Comparison of ENCODE assay signal across 13 cellular contexts in the genomic region with DNA sequence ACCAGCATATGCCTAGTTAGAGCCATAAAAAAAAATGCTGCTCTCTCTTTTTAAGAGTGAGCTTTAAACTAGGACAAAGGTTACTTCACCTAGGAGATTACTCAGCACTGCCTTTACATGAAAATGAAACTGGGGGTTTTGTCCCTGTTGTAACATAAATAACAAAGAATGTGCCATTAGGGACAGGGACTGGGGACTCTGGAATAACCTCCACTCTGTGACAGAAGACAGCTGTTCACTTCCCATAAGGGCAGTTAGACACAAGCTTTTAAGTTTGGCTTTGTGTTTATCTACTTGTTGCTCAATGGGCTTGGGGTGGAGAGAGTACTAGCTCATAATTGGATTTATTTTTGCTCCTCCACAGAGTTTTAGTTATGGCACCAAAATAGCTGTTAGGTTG. TPM values are rescaled to one million over a fixed set of nuclear protein-coding genes. Genes with fewer than 3 reads are reported as not detected.
DNase-seq lines count a peak whose midpoint lies in the region; ATAC-seq, FAIRE-seq and TF ChIP-seq lines count a peak whose summit lies in the region.
"Had no signal": no experiment of that assay in that cellular context is flagged by ENCODE, and none has a peak within 500 bp of the region (broad histone marks: within the 10 kb centered on the region; RNA-seq: fewer than 3 reads in every experiment).

No MANE protein-coding gene starts in this region.

- ATAC-seq in GM18870 (IDR thresholded peaks at IDR 0.05; ENCODE audit: unreplicated experiment) (peak; percentile 36), mucosa of descending colon (peak; percentile 84), GM18909 (IDR thresholded peaks at IDR 0.05; ENCODE audit: poor library complexity, unreplicated experiment) (no peak)
- no peak for ATAC-seq in activated CD4-positive, CD25-positive, alpha-beta regulatory T cell treated with anti-CD3 and anti-CD28 coated beads, Interleukin-2, amount 50 U/mL, for 24 hours

- no peak overlapping the region for H3K27ac ChIP-seq in HUES6 (ENCODE audit: low read depth, low read length)
- H3K27ac ChIP-seq: thoracic aorta, WERI-Rb-1 had no signal

- H3K27me3 ChIP-seq in HUES6 (ENCODE audit: control insufficient read depth, insufficient read depth, low read length) (no peaks in the 10 kb centered on the region), bronchial epithelial cell (ENCODE audit: control insufficient read depth, insufficient read depth, low read length) (no peaks in the 10 kb centered on the region)

- no peak for TF ChIP-seq CTCF in bronchial epithelial cell (IDR thresholded peaks at IDR 0.05; ENCODE audit: insufficient read depth, low read length, severe bottlenecking)
- no peak for TF ChIP-seq CTCF in mucosa of descending colon (IDR thresholded peaks at IDR 0.05)

- H3K4me1 ChIP-seq in HUES6 (ENCODE audit: control insufficient read depth, insufficient read depth, low read length): peaks cover 23% of the 10 kb centered on the region
- peaks cover 7% of the 10 kb centered on the region for H3K4me1 ChIP-seq in mucosa of descending colon (ENCODE audit: low read depth)

- no peaks in the 10 kb centered on the region for H3K36me3 ChIP-seq in HUES6 (ENCODE audit: control insufficient read depth, insufficient read depth, low read length)
- no peaks in the 10 kb centered on the region for H3K36me3 ChIP-seq in bronchial epithelial cell (ENCODE audit: control insufficient read depth, insufficient read depth, low read length)
- H3K36me3 ChIP-seq in mucosa of descending colon (ENCODE audit: low read depth): no peaks in the 10 kb centered on the region
- H3K36me3 ChIP-seq: thoracic aorta, WERI-Rb-1 had no signal

- no peak overlapping the region for H3K9ac ChIP-seq in HUES6 (ENCODE audit: low read length)

- H3K4me3 ChIP-seq in HUES6 (ENCODE audit: low read depth, low read length): 0 out of 2 replicates have a peak overlapping the region, but pooled peaks have one; percentile 10
- no peak overlapping the region for H3K4me3 ChIP-seq in bronchial epithelial cell (ENCODE audit: low read depth, low read length)
- no peak overlapping the region for H3K4me3 ChIP-seq in mucosa of descending colon
- H3K4me3 ChIP-seq: thoracic aorta had no signal

- intact Hi-C loops in mucosa of descending colon (cut with DNase I, micrococcal nuclease) (no loop called here), posterior vena cava (cut with DNase I) (no loop called here)

- H3K9me3 ChIP-seq in HUES6 (ENCODE audit: control insufficient read depth, insufficient read depth, low read depth, low read length) (no peaks in the 10 kb centered on the region), mucosa of descending colon (no peaks in the 10 kb centered on the region)
- H3K9me3 ChIP-seq: thoracic aorta had no signal

- DNase-seq in bronchial epithelial cell (ENCODE audit: low read depth) (peak; percentile 29), mucosa of descending colon (no peak), NCI-H2196 treated with DMSO at 0.1 percent for 48 hours (lab: John Stamatoyannopoulos, UW; ENCODE audit: unreplicated experiment) (no peak), posterior vena cava (ENCODE audit: low spot score) (no peak)
- DNase-seq: COR-L47, WERI-Rb-1 had no signal

- FAIRE-seq in bronchial epithelial cell (lab: Jason Lieb, UNC): no peak
- FAIRE-seq: endothelial cell of umbilical vein, GM19239 had no signal

RNA-seq across cellular contexts. Expression of gene ENPEP, which starts 11.9 kb away (rescaled TPM):
- total RNA-seq in bronchial epithelial cell (not detected in 2 replicates), mucosa of descending colon (1 to 10 TPM; 1.2 to 2.1 (median 1.5) TPM), posterior vena cava (1 to 10 TPM; 3.1 to 5.7 TPM)
- total RNA-seq: endothelial cell of umbilical vein had no signal

Comparison
In these comparisons a context has a peak if more than half of its experiments do, and no peak if none do; other contexts are left out.
1. ATAC-seq: peak in GM18870 (single experiment) and mucosa of descending colon (single experiment); none in GM18909 (single experiment) and activated CD4-positive, CD25-positive, alpha-beta regulatory T cell treated with anti-CD3 and anti-CD28 coated beads, Interleukin-2, amount 50 U/mL, for 24 hours (0 of 2).